Comparison of ENCODE assay signal across 14 cellular contexts in genomic region chr17:77696720-77697460, GRCh38.
DNase-seq lines count a peak whose midpoint lies in the region; ATAC-seq and TF ChIP-seq lines count a peak whose summit lies in the region.
"Had no signal": no experiment of that assay in that cellular context is flagged by ENCODE, and none has a peak within 500 bp of the region (broad histone marks: within the 10 kb centered on the region; RNA-seq: fewer than 3 reads in every experiment).

No MANE protein-coding gene starts in this region.

- H3K36me3 ChIP-seq in BLaER1 treated with 17β-estradiol and CSF1 and Interleukin-3, amounts not matched to agents 10 nM and 100 nM: no peaks in the 10 kb centered on the region
- no peaks in the 10 kb centered on the region for H3K36me3 ChIP-seq in HUES48 (ENCODE audit: control insufficient read depth, insufficient read depth, low read length)
- H3K36me3 ChIP-seq in endodermal cell (ENCODE audit: control insufficient read depth, insufficient read depth, low read length): no peaks in the 10 kb centered on the region
- no peaks in the 10 kb centered on the region for H3K36me3 ChIP-seq in muscle layer of colon (ENCODE audit: insufficient read depth, low read length)
- H3K36me3 ChIP-seq: suprapubic skin had no signal

- no peak overlapping the region for H3K27ac ChIP-seq in BLaER1 treated with 17β-estradiol and CSF1 and Interleukin-3, amounts not matched to agents 10 nM and 100 nM
- H3K27ac ChIP-seq in HUES48 (ENCODE audit: low read depth, low read length) (no peak overlapping the region), endodermal cell (ENCODE audit: low read depth, low read length) (peak overlapping the region; percentile 50), muscle layer of colon (ENCODE audit: low read depth, low read length) (no peak overlapping the region)
- H3K27ac ChIP-seq: suprapubic skin had no signal

- H3K9me3 ChIP-seq in BLaER1 treated with 17β-estradiol and CSF1 and Interleukin-3, amounts not matched to agents 10 nM and 100 nM (replicated peaks in 1 of 11): peaks cover 12 to 19% (median 14%) of the 10 kb centered on the region in 11 experiments
- H3K9me3 ChIP-seq in HUES48 (ENCODE audit: control insufficient read depth, insufficient read depth, low read length): no peaks in the 10 kb centered on the region
- H3K9me3 ChIP-seq in endodermal cell (ENCODE audit: control insufficient read depth, low read length): peaks cover 8% of the 10 kb centered on the region
- no peaks in the 10 kb centered on the region for H3K9me3 ChIP-seq in muscle layer of colon (ENCODE audit: low read length)
- H3K9me3 ChIP-seq: suprapubic skin had no signal

- peak; percentile 78 for DNase-seq in endodermal cell
- DNase-seq in DMS53 treated with DMSO at 0.1 percent for 48 hours (lab: John Stamatoyannopoulos, UW; ENCODE audit: unreplicated experiment): no peak
- no peak for DNase-seq in omental fat pad (ENCODE audit: low spot score)
- DNase-seq in GM20000 (ENCODE audit: low spot score): no peak
- no peak for DNase-seq in amniotic stem cell (lab: John Stamatoyannopoulos, UW)
- DNase-seq: activated CD8-positive, alpha-beta memory T cell treated with anti-CD3 and anti-CD28 coated beads, Interleukin-2, amount 10 ng/mL, durations not matched to agents 7 days and 5 days; NCI-H1105; OCI-M1; T1000 had no signal

- TF ChIP-seq CTCF in endodermal cell (conservative IDR thresholded peaks at IDR 0.05) (no peak), omental fat pad (IDR thresholded peaks at IDR 0.05) (no peak), GM20000 (IDR thresholded peaks at IDR 0.05; ENCODE audit: extremely low read depth, missing control alignments) (no peak)

- peaks cover 5% of the 10 kb centered on the region for H3K9me3 Mint-ChIP-seq in endodermal cell

- H3K9ac ChIP-seq in BLaER1 treated with 17β-estradiol and CSF1 and Interleukin-3, amounts not matched to agents 10 nM and 100 nM: 0 out of 22 replicates have a peak overlapping the region, but pooled peaks of 1 of the 11 experiments have one; percentile 3
- no peak overlapping the region for H3K9ac ChIP-seq in HUES48 (ENCODE audit: low read depth, low read length)
- no peak overlapping the region for H3K9ac ChIP-seq in endodermal cell (ENCODE audit: extremely low read depth, low read length, poor library complexity, severe bottlenecking)
- no peak overlapping the region for H3K9ac ChIP-seq in muscle layer of colon (ENCODE audit: low read length)

- peak overlapping the region in 8 of 11 experiments; percentile 38 to 94 (median 74); a peak in 16 of 22 replicates for H3K4me2 ChIP-seq in BLaER1 treated with 17β-estradiol and CSF1 and Interleukin-3, amounts not matched to agents 10 nM and 100 nM

- peaks cover 12 to 90% (median 88%) of the 10 kb centered on the region in 10 experiments for H3K4me1 ChIP-seq in BLaER1 treated with 17β-estradiol and CSF1 and Interleukin-3, amounts not matched to agents 10 nM and 100 nM
- peaks cover 11% of the 10 kb centered on the region; the same call in 1 of the 2 replicates for H3K4me1 ChIP-seq in HUES48 (ENCODE audit: control insufficient read depth, insufficient read depth, low read length)
- H3K4me1 ChIP-seq in endodermal cell (ENCODE audit: control insufficient read depth, insufficient read depth, low read length): no peaks in the 10 kb centered on the region
- peaks cover 4% of the 10 kb centered on the region for H3K4me1 ChIP-seq in muscle layer of colon (ENCODE audit: insufficient read depth, low read length)
- H3K4me1 ChIP-seq: suprapubic skin had no signal

- no peaks in the 10 kb centered on the region for H4K20me1 ChIP-seq in BLaER1 treated with 17β-estradiol and CSF1 and Interleukin-3, amounts not matched to agents 10 nM and 100 nM

- peak overlapping the region; percentile 60 for H3K4me3 Mint-ChIP-seq in endodermal cell
- H3K4me3 Mint-ChIP-seq: activated CD8-positive, alpha-beta memory T cell treated with anti-CD3 and anti-CD28 coated beads, Interleukin-2, amount 10 ng/mL, durations not matched to agents 7 days and 5 days had no signal

- H3K36me3 Mint-ChIP-seq in endodermal cell (ENCODE audit: low read depth): no peaks in the 10 kb centered on the region
- H3K36me3 Mint-ChIP-seq: CD14-positive monocyte had no signal

- ATAC-seq in omental fat pad (ENCODE audit: low FRiP score): no peak
- ATAC-seq: activated CD8-positive, alpha-beta memory T cell treated with anti-CD3 and anti-CD28 coated beads, Interleukin-2, amount 10 ng/mL, durations not matched to agents 7 days and 5 days had no signal

- peaks cover 25 to 72% (median 45%) of the 10 kb centered on the region in 11 experiments; a peak in 21 of 22 replicates for H3K27me3 ChIP-seq in BLaER1 treated with 17β-estradiol and CSF1 and Interleukin-3, amounts not matched to agents 10 nM and 100 nM
- peaks cover 30% of the 10 kb centered on the region for H3K27me3 ChIP-seq in HUES48 (ENCODE audit: control insufficient read depth, insufficient read depth, low read length)
- peaks cover 50% of the 10 kb centered on the region for H3K27me3 ChIP-seq in endodermal cell (ENCODE audit: control insufficient read depth, insufficient read depth, low read length, poor library complexity, severe bottlenecking)
- H3K27me3 ChIP-seq in muscle layer of colon (ENCODE audit: control insufficient read depth in 1 of 2, insufficient read depth in 2 of 2, low read length in 2 of 2): peaks cover 0 to 10% of the 10 kb centered on the region in 2 donors

- H3K27me3 Mint-ChIP-seq in endodermal cell (ENCODE audit: insufficient read depth): peaks cover 69% of the 10 kb centered on the region

- H3K27ac Mint-ChIP-seq in endodermal cell: no peak overlapping the region
- H3K27ac Mint-ChIP-seq: activated CD8-positive, alpha-beta memory T cell treated with anti-CD3 and anti-CD28 coated beads, Interleukin-2, amount 10 ng/mL, durations not matched to agents 7 days and 5 days; CD14-positive monocyte had no signal

- peaks cover 10% of the 10 kb centered on the region for H3K4me1 Mint-ChIP-seq in endodermal cell

- 62 to 64% methylated on average over 4 to 13 of the region's 15 CpGs for WGBS in endodermal cell (ENCODE audit: insufficient coverage in 1 of 2, insufficient read length in 1 of 2), 2 experiments

- H3K4me3 ChIP-seq in BLaER1 treated with 17β-estradiol and CSF1 and Interleukin-3, amounts not matched to agents 10 nM and 100 nM: no peak overlapping the region
- H3K4me3 ChIP-seq in HUES48 (ENCODE audit: low read depth, low read length) (peak overlapping the region; percentile 55), endodermal cell (ENCODE audit: low read length) (peak overlapping the region; percentile 70), muscle layer of colon (ENCODE audit: low read depth in 1 of 2, low read length in 2 of 2) (peak overlapping the region; percentile 14 to 36)
- H3K4me3 ChIP-seq: suprapubic skin had no signal

Comparison
In these comparisons a context has a peak if more than half of its experiments do, and no peak if none do; other contexts are left out.
1. H3K4me3 ChIP-seq: peak in HUES48 (single experiment), endodermal cell (single experiment) and muscle layer of colon (2 of 2); none in BLaER1 treated with 17β-estradiol and CSF1 and Interleukin-3, amounts not matched to agents 10 nM and 100 nM (0 of 10).